Comparison of ENCODE assay signal across 9 cellular contexts in genomic region chr2:62014102-62014501, GRCh38.
A peak's percentile ranks its signal among the peaks of the same experiment; 100 is the strongest.
DNase-seq lines count a peak whose midpoint lies in the region; ATAC-seq, FAIRE-seq and TF ChIP-seq lines count a peak whose summit lies in the region.
"Had no signal": no experiment of that assay in that cellular context is flagged by ENCODE, and none has a peak within 500 bp of the region (broad histone marks: within the 10 kb centered on the region; RNA-seq: fewer than 3 reads in every experiment).

No MANE protein-coding gene starts in this region.

- peak; percentile 39 for DNase-seq in GM04504 (ENCODE audit: low read depth)
- peak; percentile 6 for DNase-seq in PC-3
- peak; percentile 57 to 71 for DNase-seq in foreskin fibroblast
- DNase-seq in pancreas: peak in 4 of 6 donors; percentile 54 to 73 (median 66)
- no peak for DNase-seq in activated naive CD8-positive, alpha-beta T cell treated with anti-CD3 and anti-CD28 coated beads, Interleukin-2, amount 50 U/mL, for 24 hours
- no peak for DNase-seq in HK-2 (ENCODE audit: unreplicated experiment)

- no peak overlapping the region for H3K4me2 ChIP-seq in PC-3 (ENCODE audit: low read length)

- CTCF ChIA-PET in PC-3 (lab: Charles Lee): interaction anchor here (0.7 kb wide), 1 partner anchor 765 kb away, joined by 3 read pairs; no protein-coding TSS in a partner anchor

- H3K4me1 Mint-ChIP-seq in activated naive CD8-positive, alpha-beta T cell treated with anti-CD3 and anti-CD28 coated beads, Interleukin-2, amount 50 U/mL, for 24 hours: no peaks in the 10 kb centered on the region

- no peaks in the 10 kb centered on the region for H3K27me3 ChIP-seq in PC-3 (ENCODE audit: low read length)
- H3K27me3 ChIP-seq in pancreas: no peaks in the 10 kb centered on the region

- TF ChIP-seq CTCF in PC-3 (conservative IDR thresholded peaks at IDR 0.05; ENCODE audit: low read depth, low read length) (no peak), foreskin fibroblast (IDR thresholded peaks at IDR 0.05; ENCODE audit: low read depth, low read length) (peak; percentile 26), pancreas (IDR thresholded peaks at IDR 0.05) (no peak)

- H3K36me3 ChIP-seq in PC-3 (ENCODE audit: low read depth, low read length) (no peaks in the 10 kb centered on the region), pancreas (no peaks in the 10 kb centered on the region)

- WGBS in pancreas, 2 donors: 7 to 18% methylated on average over 2 of the region's 2 CpGs

- H3K9me3 Mint-ChIP-seq in activated naive CD8-positive, alpha-beta T cell treated with anti-CD3 and anti-CD28 coated beads, Interleukin-2, amount 50 U/mL, for 24 hours: no peaks in the 10 kb centered on the region

- H3K4me1 ChIP-seq in PC-3 (ENCODE audit: insufficient read depth, low read length) (no peaks in the 10 kb centered on the region), pancreas (peaks cover 0 to 19% (median 9%) of the 10 kb centered on the region in 3 donors)

- peak; percentile 17 for FAIRE-seq in pancreas (lab: Jason Lieb, UNC)

- H3K4me3 ChIP-seq in PC-3 (ENCODE audit: low read length): no peak overlapping the region
- no peak overlapping the region for H3K4me3 ChIP-seq in foreskin fibroblast (ENCODE audit: low read depth in 1 of 2, low read length in 2 of 2)
- H3K4me3 ChIP-seq in pancreas: no peak overlapping the region

- no peaks in the 10 kb centered on the region for H3F3A ChIP-seq in PC-3 (ENCODE audit: low read length, unreplicated experiment)

- H3K79me2 ChIP-seq in PC-3 (ENCODE audit: low read length): no peaks in the 10 kb centered on the region

- no peak overlapping the region for H3K9ac ChIP-seq in PC-3 (ENCODE audit: low read length)

- H3K27me3 Mint-ChIP-seq in activated naive CD8-positive, alpha-beta T cell treated with anti-CD3 and anti-CD28 coated beads, Interleukin-2, amount 50 U/mL, for 24 hours: no peaks in the 10 kb centered on the region
- H3K27me3 Mint-ChIP-seq: activated naive CD8-positive, alpha-beta T cell had no signal

- no peak overlapping the region for H3K27ac Mint-ChIP-seq in activated naive CD8-positive, alpha-beta T cell treated with anti-CD3 and anti-CD28 coated beads, Interleukin-2, amount 50 U/mL, for 24 hours
- H3K27ac Mint-ChIP-seq: activated naive CD8-positive, alpha-beta T cell had no signal

- POLR2A ChIA-PET in PC-3 (lab: Charles Lee; ENCODE audit: unreplicated experiment): no interaction called here

- H4K20me1 ChIP-seq in PC-3 (ENCODE audit: low read length): no peaks in the 10 kb centered on the region

- H3K36me3 Mint-ChIP-seq in activated naive CD8-positive, alpha-beta T cell treated with anti-CD3 and anti-CD28 coated beads, Interleukin-2, amount 50 U/mL, for 24 hours (ENCODE audit: low read depth): peaks cover 4% of the 10 kb centered on the region

- H3K27ac ChIP-seq in PC-3 (ENCODE audit: low read length) (no peak overlapping the region), pancreas (no peak overlapping the region)

- H3K9me3 ChIP-seq in PC-3 (ENCODE audit: low read length) (no peaks in the 10 kb centered on the region), pancreas (no peaks in the 10 kb centered on the region)

- BruUV-seq in PC-3 (replicated peaks; lab: Mats Ljungman, UMichigan): no TSS peak

- H2AFZ ChIP-seq in PC-3 (ENCODE audit: low read length): no peak overlapping the region

- H3K9me2 ChIP-seq in PC-3 (replicated peaks; ENCODE audit: low read length): no peaks in the 10 kb centered on the region

- ATAC-seq in PC-3 (peak; percentile 88), pancreas (peak; percentile 99 to 100 (median 100)), GM19324 (IDR thresholded peaks at IDR 0.05; ENCODE audit: low FRiP score, unreplicated experiment) (no peak), GM18873 (IDR thresholded peaks at IDR 0.05; ENCODE audit: low FRiP score, unreplicated experiment) (no peak)
- ATAC-seq in activated naive CD8-positive, alpha-beta T cell treated with anti-CD3 and anti-CD28 coated beads, Interleukin-2, amount 50 U/mL, for 24 hours: no peak

- H3K4me3 Mint-ChIP-seq in activated naive CD8-positive, alpha-beta T cell treated with anti-CD3 and anti-CD28 coated beads, Interleukin-2, amount 50 U/mL, for 24 hours: no peak overlapping the region
- H3K4me3 Mint-ChIP-seq: activated naive CD8-positive, alpha-beta T cell had no signal

- intact Hi-C loops in PC-3 (cut with micrococcal nuclease) (loop anchor here (5.0 kb wide), 1 partner anchor 183 kb away; the partner anchor contains the start of gene B3GNT2), pancreas (cut with DNase I) (no loop called here)

Comparison
In these comparisons a context has a peak if more than half of its experiments do, and no peak if none do; other contexts are left out.
1. DNase-seq: peak in GM04504 (single experiment), PC-3 (single experiment), foreskin fibroblast (2 of 2) and pancreas (4 of 6); none in activated naive CD8-positive, alpha-beta T cell treated with anti-CD3 and anti-CD28 coated beads, Interleukin-2, amount 50 U/mL, for 24 hours (single experiment) and HK-2 (single experiment).
2. ATAC-seq: peak in PC-3 (single experiment) and pancreas (4 of 4); none in activated naive CD8-positive, alpha-beta T cell treated with anti-CD3 and anti-CD28 coated beads, Interleukin-2, amount 50 U/mL, for 24 hours (single experiment), GM19324 (single experiment) and GM18873 (single experiment).